Comparison of ENCODE assay signal across 14 cellular contexts in the genomic region with DNA sequence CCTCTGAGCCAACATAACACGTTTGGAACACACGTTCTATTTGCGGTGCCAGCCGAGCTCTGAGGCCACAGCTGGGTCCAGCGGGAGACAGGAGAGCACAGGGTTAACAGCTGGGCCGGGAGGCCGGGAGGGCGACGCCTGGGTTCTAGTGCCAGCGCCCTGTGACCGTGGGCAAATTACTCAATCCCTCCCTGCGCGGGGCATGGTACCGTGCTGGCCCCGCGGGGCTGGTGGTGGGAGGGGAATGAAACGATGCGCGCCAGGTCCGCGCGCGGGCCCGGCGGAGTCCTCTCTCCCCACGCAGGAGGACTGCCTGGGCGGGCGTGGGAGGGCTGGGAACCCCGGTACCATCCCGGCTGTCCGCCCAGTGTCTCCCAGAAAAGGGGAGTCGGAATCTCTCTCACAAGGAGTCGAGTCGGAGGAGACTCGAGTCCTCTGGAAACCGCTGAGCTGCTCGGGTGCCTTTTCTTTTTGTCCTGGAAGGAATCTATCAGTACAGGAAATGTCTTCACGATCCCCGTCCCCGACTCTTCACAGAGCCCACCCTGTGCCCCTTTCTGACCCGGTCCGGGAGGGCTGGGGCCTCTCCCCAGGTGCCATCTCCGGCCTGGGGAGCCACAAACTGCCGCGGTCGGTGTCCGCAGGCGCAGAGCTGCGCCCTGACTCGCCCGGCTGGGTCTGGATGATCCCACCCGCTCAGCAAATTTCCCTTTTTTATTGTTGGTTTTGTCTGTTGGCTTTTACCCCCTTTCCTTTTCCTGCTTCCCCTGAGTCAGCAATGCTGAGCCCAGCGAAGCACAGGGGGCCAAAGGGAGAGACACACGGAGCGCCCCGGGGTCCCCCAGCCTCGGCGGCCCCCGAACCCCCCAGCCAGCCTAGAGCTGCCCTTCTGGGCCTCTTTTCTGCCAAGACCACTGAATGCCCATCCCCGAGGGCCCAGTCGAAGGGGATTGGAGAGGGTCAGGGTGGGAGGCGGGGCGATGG. TPM values are rescaled to one million over a fixed set of nuclear protein-coding genes. Genes with fewer than 3 reads are reported as not detected.
DNase-seq lines count a peak whose midpoint lies in the region; ATAC-seq and TF ChIP-seq lines count a peak whose summit lies in the region.
"Had no signal": no experiment of that assay in that cellular context is flagged by ENCODE, and none has a peak within 500 bp of the region (broad histone marks: within the 10 kb centered on the region; RNA-seq: fewer than 3 reads in every experiment).

No MANE protein-coding gene starts in this region.

- H3K27ac ChIP-seq in right cardiac atrium (ENCODE audit: low read length) (no peak overlapping the region), psoas muscle (no peak overlapping the region)

- peaks cover 4% of the 10 kb centered on the region for H3K27me3 Mint-ChIP-seq in glutamatergic neuron (ENCODE audit: unreplicated experiment)

- peaks cover 8% of the 10 kb centered on the region for H3K9me3 Mint-ChIP-seq in glutamatergic neuron (ENCODE audit: unreplicated experiment)

- H3K4me3 ChIP-seq in AG09309 (ENCODE audit: control insufficient read depth, low read depth, low read length), result peak overlapping the region; percentile 41
- peak overlapping the region; percentile 35 for H3K4me3 ChIP-seq in right cardiac atrium (ENCODE audit: low read length)
- H3K4me3 ChIP-seq in psoas muscle, result peak overlapping the region; percentile 46

- no peak overlapping the region for H3K27ac Mint-ChIP-seq in glutamatergic neuron (ENCODE audit: unreplicated experiment)
- H3K27ac Mint-ChIP-seq: CD4-positive, CD25-positive, alpha-beta regulatory T cell had no signal

- intact Hi-C loops in right cardiac atrium (cut with DNase I), result no loop called here
- intact Hi-C loops in psoas muscle (cut with DNase I), result no loop called here

- TF ChIP-seq CTCF in AG09309 (IDR thresholded peaks at IDR 0.05; ENCODE audit: control insufficient read depth, insufficient read depth, low read depth, low read length, missing control alignments) (no peak), psoas muscle (IDR thresholded peaks at IDR 0.05) (no peak), glutamatergic neuron (IDR thresholded peaks at IDR 0.05; ENCODE audit: partially characterized antibody, unreplicated experiment) (no peak)

- H3K36me3 ChIP-seq in psoas muscle (ENCODE audit: insufficient read depth in 1 of 2, low read depth in 1 of 2), result no peaks in the 10 kb centered on the region

- no peaks in the 10 kb centered on the region for H3K36me3 Mint-ChIP-seq in glutamatergic neuron (ENCODE audit: unreplicated experiment)
- H3K36me3 Mint-ChIP-seq: CD4-positive, CD25-positive, alpha-beta regulatory T cell had no signal

- no peak overlapping the region for H3K4me3 Mint-ChIP-seq in glutamatergic neuron (ENCODE audit: unreplicated experiment)
- H3K4me3 Mint-ChIP-seq: CD4-positive, CD25-positive, alpha-beta regulatory T cell had no signal

- H3K27me3 ChIP-seq in right cardiac atrium (ENCODE audit: control insufficient read depth, insufficient read depth), result no peaks in the 10 kb centered on the region
- peaks cover 0 to 50% (median 14%) of the 10 kb centered on the region in 3 donors for H3K27me3 ChIP-seq in psoas muscle (ENCODE audit: insufficient read depth in 3 of 3, low read length in 2 of 3)

- H3K4me1 ChIP-seq in right cardiac atrium (ENCODE audit: control insufficient read depth, insufficient read depth, low read length) (peaks cover 4% of the 10 kb centered on the region), psoas muscle (no peaks in the 10 kb centered on the region)

- WGBS in right cardiac atrium, result 7% methylated on average over 63 of the region's 63 CpGs
- WGBS in psoas muscle, 3 donors, result 16 to 19% (median 18%) methylated on average over 56 to 63 of the region's 63 CpGs

- H3K4me1 Mint-ChIP-seq in glutamatergic neuron (ENCODE audit: low read depth, unreplicated experiment), result peaks cover 15% of the 10 kb centered on the region

- peak; percentile 15 to 33 for ATAC-seq in right cardiac atrium
- ATAC-seq in psoas muscle, result peak; percentile 15 to 47 (median 30)

- DNase-seq in AG09309 (ENCODE audit: low read depth), result no peak
- DNase-seq in astrocyte of the hippocampus (ENCODE audit: low read depth, low spot score), result peak; percentile 29
- DNase-seq in right cardiac atrium, result peak in 2 of 3 donors; percentile 24 to 61
- no peak for DNase-seq in psoas muscle
- DNase-seq in glutamatergic neuron, result no peak
- no peak for DNase-seq in NK-92 treated with Interleukin-12 subunit alpha and Interleukin-12 subunit beta, amount 100 ng/mL, for 24 hours (lab: John Stamatoyannopoulos, UW)
- no peak for DNase-seq in NCI-H1694 treated with DMSO at 0.1 percent for 48 hours (lab: John Stamatoyannopoulos, UW)
- DNase-seq in NCI-H1930 (lab: John Stamatoyannopoulos, UW), result no peak
- DNase-seq: activated CD4-positive, alpha-beta T cell treated with anti-CD3 and anti-CD28 coated beads for 4 hours; activated naive CD4-positive, alpha-beta T cell; CD4-positive, CD25-positive, alpha-beta regulatory T cell; NCI-H187 treated with DMSO at 0.1 percent for 48 hours had no signal

- H3K9me3 ChIP-seq in right cardiac atrium (ENCODE audit: control insufficient read depth, low read length) (no peaks in the 10 kb centered on the region), psoas muscle (no peaks in the 10 kb centered on the region)

RNA-seq across cellular contexts. Expression of a gene that starts 30.7 kb away (rescaled TPM):
- total RNA-seq in right cardiac atrium (1 to 10 TPM in 1 of 4 donors, under 1 TPM in 2, not detected in 1; 0.15 to 4.8 (median 0.17) TPM), psoas muscle (under 1 TPM; 0.15 to 0.69 (median 0.31) TPM), glutamatergic neuron (ENCODE audit: unreplicated experiment) (not detected)
- polyA plus RNA-seq in right cardiac atrium (1.4 TPM), psoas muscle (under 1 TPM; 0.08 to 0.78 (median 0.12) TPM)
- total RNA-seq: CD4-positive, CD25-positive, alpha-beta regulatory T cell; myocyte; RPMI7951 had no signal
- polyA plus RNA-seq: CD4-positive, CD25-positive, alpha-beta regulatory T cell had no signal

Comparison
In these comparisons a context has a peak if more than half of its experiments do, and no peak if none do; other contexts are left out.
1. DNase-seq: peak in astrocyte of the hippocampus (single experiment) and right cardiac atrium (2 of 3); none in AG09309 (single experiment), psoas muscle (0 of 2), glutamatergic neuron (single experiment), NK-92 treated with Interleukin-12 subunit alpha and Interleukin-12 subunit beta, amount 100 ng/mL, for 24 hours (single experiment), NCI-H1694 treated with DMSO at 0.1 percent for 48 hours (single experiment) and NCI-H1930 (0 of 2).
2. Peak in every context shown above with its lines, with median percentiles within 50 percentile points of each other: H3K4me3 ChIP-seq.